15 cellular contexts compared by ENCODE assay signal in the genomic region with DNA sequence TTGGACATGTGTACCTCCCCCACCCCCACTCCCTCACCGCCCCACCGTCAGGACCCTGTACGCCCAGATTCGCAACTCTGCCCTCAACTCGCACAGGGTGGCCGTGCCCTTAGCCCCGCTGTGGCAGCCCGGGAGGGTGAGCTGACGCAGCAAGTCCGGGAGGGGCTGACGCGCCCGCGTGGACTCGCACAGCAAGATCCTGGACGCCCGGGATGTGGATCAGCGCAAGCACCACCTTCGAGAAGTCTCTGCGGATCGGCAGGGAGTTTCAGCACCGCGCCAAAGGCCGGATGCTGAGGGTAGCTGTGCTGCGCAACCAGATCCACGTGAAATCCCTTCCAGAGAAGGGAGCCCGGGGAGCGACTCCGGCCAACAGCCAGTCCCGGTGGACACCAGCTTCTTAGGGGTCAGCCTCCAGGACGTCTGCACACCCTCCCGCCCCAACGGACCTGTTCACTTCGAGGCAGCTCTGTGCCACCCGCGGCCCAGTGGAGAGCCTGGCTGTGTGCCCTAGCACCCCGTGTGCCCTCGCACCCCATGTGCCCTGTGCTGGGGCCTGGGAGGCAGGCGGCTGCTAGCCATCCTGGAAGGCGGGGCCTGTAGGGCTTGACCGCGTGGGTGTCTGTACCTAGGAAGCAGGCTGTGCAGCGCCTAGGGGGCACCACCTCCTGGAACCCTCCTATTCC. TPM values are rescaled to one million over a fixed set of nuclear protein-coding genes. Genes with fewer than 3 reads are reported as not detected.
DNase-seq lines count a peak whose midpoint lies in the region; ATAC-seq lines count a peak whose summit lies in the region.
"Had no signal": no experiment of that assay in that cellular context is flagged by ENCODE, and none has a peak within 500 bp of the region (broad histone marks: within the 10 kb centered on the region; RNA-seq: fewer than 3 reads in every experiment).

No MANE protein-coding gene starts in this region.

- H3K36me3 Mint-ChIP-seq in activated CD4-positive, alpha-beta T cell treated with anti-CD3 and anti-CD28 coated beads, Interleukin-2, amount 10 ng/mL, durations not matched to agents 24 days and 14 days (ENCODE audit: low read depth): no peaks in the 10 kb centered on the region
- no peaks in the 10 kb centered on the region for H3K36me3 Mint-ChIP-seq in activated CD8-positive, alpha-beta T cell treated with anti-CD3 and anti-CD28 coated beads, Interleukin-2, amount 10 ng/mL, durations not matched to agents 7 days and 5 days (ENCODE audit: low read depth)
- no peaks in the 10 kb centered on the region for H3K36me3 Mint-ChIP-seq in stimulated activated naive B cell treated with anti-CD40 and anti-IgM and Interleukin-4, amounts not matched to agents 10 μg/mL and 1 μg/mL and 100 μg/mL, for 72 hours

- H3K27ac Mint-ChIP-seq in activated CD4-positive, alpha-beta T cell treated with anti-CD3 and anti-CD28 coated beads, Interleukin-2, amount 10 ng/mL, durations not matched to agents 24 days and 14 days: no peak overlapping the region
- no peak overlapping the region for H3K27ac Mint-ChIP-seq in activated CD8-positive, alpha-beta T cell treated with anti-CD3 and anti-CD28 coated beads, Interleukin-2, amount 10 ng/mL, durations not matched to agents 7 days and 5 days
- H3K27ac Mint-ChIP-seq in stimulated activated naive B cell treated with anti-CD40 and anti-IgM and Interleukin-4, amounts not matched to agents 10 μg/mL and 1 μg/mL and 100 μg/mL, for 72 hours: no peak overlapping the region

- H3K4me3 Mint-ChIP-seq in activated CD4-positive, alpha-beta T cell treated with anti-CD3 and anti-CD28 coated beads, Interleukin-2, amount 10 ng/mL, durations not matched to agents 24 days and 14 days: no peak overlapping the region
- H3K4me3 Mint-ChIP-seq in activated CD8-positive, alpha-beta T cell treated with anti-CD3 and anti-CD28 coated beads, Interleukin-2, amount 10 ng/mL, durations not matched to agents 7 days and 5 days: no peak overlapping the region
- no peak overlapping the region for H3K4me3 Mint-ChIP-seq in stimulated activated naive B cell treated with anti-CD40 and anti-IgM and Interleukin-4, amounts not matched to agents 10 μg/mL and 1 μg/mL and 100 μg/mL, for 72 hours

- CTCF ChIA-PET in activated CD8-positive, alpha-beta T cell treated with anti-CD3 and anti-CD28 coated beads, Interleukin-2, amount 10 ng/mL, durations not matched to agents 7 days and 5 days (lab: Charles Lee): no interaction called here

- no peaks in the 10 kb centered on the region for H3K9me3 Mint-ChIP-seq in activated CD4-positive, alpha-beta T cell treated with anti-CD3 and anti-CD28 coated beads, Interleukin-2, amount 10 ng/mL, durations not matched to agents 24 days and 14 days
- H3K9me3 Mint-ChIP-seq in activated CD8-positive, alpha-beta T cell treated with anti-CD3 and anti-CD28 coated beads, Interleukin-2, amount 10 ng/mL, durations not matched to agents 7 days and 5 days (ENCODE audit: insufficient read depth): no peaks in the 10 kb centered on the region
- no peaks in the 10 kb centered on the region for H3K9me3 Mint-ChIP-seq in stimulated activated naive B cell treated with anti-CD40 and anti-IgM and Interleukin-4, amounts not matched to agents 10 μg/mL and 1 μg/mL and 100 μg/mL, for 72 hours

- H3K4me1 Mint-ChIP-seq in activated CD4-positive, alpha-beta T cell treated with anti-CD3 and anti-CD28 coated beads, Interleukin-2, amount 10 ng/mL, durations not matched to agents 24 days and 14 days: peaks cover 12% of the 10 kb centered on the region
- H3K4me1 Mint-ChIP-seq in activated CD8-positive, alpha-beta T cell treated with anti-CD3 and anti-CD28 coated beads, Interleukin-2, amount 10 ng/mL, durations not matched to agents 7 days and 5 days (ENCODE audit: low read depth): peaks cover 6% of the 10 kb centered on the region
- H3K4me1 Mint-ChIP-seq in stimulated activated naive B cell treated with anti-CD40 and anti-IgM and Interleukin-4, amounts not matched to agents 10 μg/mL and 1 μg/mL and 100 μg/mL, for 72 hours: peaks cover 6 to 11% of the 10 kb centered on the region in 2 donors

- POLR2A ChIA-PET in activated CD8-positive, alpha-beta T cell treated with anti-CD3 and anti-CD28 coated beads, Interleukin-2, amount 10 ng/mL, durations not matched to agents 7 days and 5 days (lab: Charles Lee): no interaction called here

- peak; percentile 15 for DNase-seq in activated CD4-positive, alpha-beta T cell treated with anti-CD3 and anti-CD28 coated beads for 48 hours
- DNase-seq in activated CD4-positive, alpha-beta T cell treated with anti-CD3 and anti-CD28 coated beads, Interleukin-2, amount 10 ng/mL, durations not matched to agents 24 days and 14 days: no peak
- no peak for DNase-seq in activated CD8-positive, alpha-beta T cell treated with anti-CD3 and anti-CD28 coated beads, Interleukin-2, amount 10 ng/mL, durations not matched to agents 7 days and 5 days
- peak; percentile 16 for DNase-seq in hepatic stellate cell (ENCODE audit: low spot score)
- no peak for DNase-seq in stimulated activated naive B cell treated with anti-CD40 and anti-IgM and Interleukin-4, amounts not matched to agents 10 μg/mL and 1 μg/mL and 100 μg/mL, for 72 hours
- DNase-seq in 8988T: no peak
- DNase-seq in NCI-H1417 (lab: John Stamatoyannopoulos, UW): no peak
- DNase-seq: ACHN; effector memory CD4-positive, alpha-beta T cell; NCI-H345; PC-3; tibial artery had no signal

- intact Hi-C loops in activated CD4-positive, alpha-beta T cell treated with anti-CD3 and anti-CD28 coated beads, Interleukin-2, amount 10 ng/mL, durations not matched to agents 24 days and 14 days (cut with micrococcal nuclease): no loop called here

- H3K27me3 Mint-ChIP-seq in activated CD4-positive, alpha-beta T cell treated with anti-CD3 and anti-CD28 coated beads, Interleukin-2, amount 10 ng/mL, durations not matched to agents 24 days and 14 days: peaks cover 19% of the 10 kb centered on the region
- peaks cover 19% of the 10 kb centered on the region for H3K27me3 Mint-ChIP-seq in activated CD8-positive, alpha-beta T cell treated with anti-CD3 and anti-CD28 coated beads, Interleukin-2, amount 10 ng/mL, durations not matched to agents 7 days and 5 days (ENCODE audit: low read depth)
- H3K27me3 Mint-ChIP-seq in stimulated activated naive B cell treated with anti-CD40 and anti-IgM and Interleukin-4, amounts not matched to agents 10 μg/mL and 1 μg/mL and 100 μg/mL, for 72 hours: peaks cover 16 to 43% of the 10 kb centered on the region in 2 donors

- peak; percentile 55 for ATAC-seq in activated CD8-positive, alpha-beta T cell treated with anti-CD3 and anti-CD28 coated beads, Interleukin-2, amount 10 ng/mL, durations not matched to agents 7 days and 5 days
- ATAC-seq in stimulated activated naive B cell treated with anti-CD40 and anti-IgM and Interleukin-4, amounts not matched to agents 10 μg/mL and 1 μg/mL and 100 μg/mL, for 72 hours (replicated peaks): peak; percentile 38 to 57
- no peak for ATAC-seq in GM19035 (IDR thresholded peaks at IDR 0.05; ENCODE audit: unreplicated experiment)
- ATAC-seq: PC-3 had no signal

RNA-seq across cellular contexts. Expression of gene GJA10, which starts 6.7 kb away (rescaled TPM):
- not detected in 2 replicates for total RNA-seq in activated CD4-positive, alpha-beta T cell treated with anti-CD3 and anti-CD28 coated beads, Interleukin-2, amount 10 ng/mL, durations not matched to agents 24 days and 14 days
- not detected for total RNA-seq in activated CD8-positive, alpha-beta T cell treated with anti-CD3 and anti-CD28 coated beads, Interleukin-2, amount 10 ng/mL, durations not matched to agents 7 days and 5 days
- total RNA-seq: mesenteric fat pad, PC-3, pulmonary artery endothelial cell had no signal

RNA-seq across cellular contexts. Expression of gene CASP8AP2, which starts 57.9 kb away (rescaled TPM):
- 37.3 and 37.8 TPM in 2 replicates for total RNA-seq in activated CD4-positive, alpha-beta T cell treated with anti-CD3 and anti-CD28 coated beads, Interleukin-2, amount 10 ng/mL, durations not matched to agents 24 days and 14 days
- 10 to 100 TPM; 42.5 to 47.3 TPM for total RNA-seq in activated CD8-positive, alpha-beta T cell treated with anti-CD3 and anti-CD28 coated beads, Interleukin-2, amount 10 ng/mL, durations not matched to agents 7 days and 5 days

Comparison
In these comparisons a context has a peak if more than half of its experiments do, and no peak if none do; other contexts are left out.
1. DNase-seq: peak in activated CD4-positive, alpha-beta T cell treated with anti-CD3 and anti-CD28 coated beads for 48 hours (single experiment) and hepatic stellate cell (single experiment); none in activated CD4-positive, alpha-beta T cell treated with anti-CD3 and anti-CD28 coated beads, Interleukin-2, amount 10 ng/mL, durations not matched to agents 24 days and 14 days (single experiment), activated CD8-positive, alpha-beta T cell treated with anti-CD3 and anti-CD28 coated beads, Interleukin-2, amount 10 ng/mL, durations not matched to agents 7 days and 5 days (single experiment), stimulated activated naive B cell treated with anti-CD40 and anti-IgM and Interleukin-4, amounts not matched to agents 10 μg/mL and 1 μg/mL and 100 μg/mL, for 72 hours (single experiment), 8988T (single experiment) and NCI-H1417 (0 of 3).